8 cellular contexts compared by ENCODE assay signal in genomic region chr22:36194971-36195370, GRCh38. TPM values are rescaled to one million over a fixed set of nuclear protein-coding genes. Genes with fewer than 3 reads are reported as not detected.
DNase-seq lines count a peak whose midpoint lies in the region; ATAC-seq, FAIRE-seq and TF ChIP-seq lines count a peak whose summit lies in the region.

No MANE protein-coding gene starts in this region.

- in situ Hi-C loops in Panc1 (cut with HindIII; ENCODE audit: low pct_unique_long_range_greater_than_20kb, low sequenced_read_pairs): no loop called here

- CTCF ChIA-PET in Panc1 (lab: Charles Lee): interaction anchor here (0.6 to 0.8 kb wide), 3 partner anchors 18 to 588 kb away, joined by 3 to 11 read pairs (median 4); no protein-coding TSS in a partner anchor

- peak; percentile 87 for ATAC-seq in Panc1
- ATAC-seq in activated naive CD8-positive, alpha-beta T cell treated with anti-CD3 and anti-CD28 coated beads, Interleukin-2, amount 10 ng/mL, durations not matched to agents 7 days and 5 days (ENCODE audit: low read depth): peak; percentile 66
- ATAC-seq in HG03045 (IDR thresholded peaks at IDR 0.05; ENCODE audit: unreplicated experiment): no peak
- ATAC-seq in HG02623 (IDR thresholded peaks at IDR 0.05; ENCODE audit: unreplicated experiment): no peak

- H3K9me3 Mint-ChIP-seq in activated naive CD8-positive, alpha-beta T cell treated with anti-CD3 and anti-CD28 coated beads, Interleukin-2, amount 10 ng/mL, durations not matched to agents 7 days and 5 days: no peaks in the 10 kb centered on the region

- intact Hi-C loops in Panc1 (cut with micrococcal nuclease; ENCODE audit: unreplicated experiment): no loop called here
- intact Hi-C loops in prostate gland (cut with DNase I): loop anchor here (5.0 kb wide), 1 partner anchor 82 kb away; no protein-coding TSS in a partner anchor

- H3K27me3 Mint-ChIP-seq in activated naive CD8-positive, alpha-beta T cell treated with anti-CD3 and anti-CD28 coated beads, Interleukin-2, amount 10 ng/mL, durations not matched to agents 7 days and 5 days: no peaks in the 10 kb centered on the region

- BruUV-seq in Panc1 (replicated peaks; lab: Mats Ljungman, UMichigan): no TSS peak

- H3K36me3 Mint-ChIP-seq in activated naive CD8-positive, alpha-beta T cell treated with anti-CD3 and anti-CD28 coated beads, Interleukin-2, amount 10 ng/mL, durations not matched to agents 7 days and 5 days: peaks cover 13% of the 10 kb centered on the region

- H3K4me3 Mint-ChIP-seq in activated naive CD8-positive, alpha-beta T cell treated with anti-CD3 and anti-CD28 coated beads, Interleukin-2, amount 10 ng/mL, durations not matched to agents 7 days and 5 days: no peak overlapping the region

- H3K36me3 ChIP-seq in Panc1 (ENCODE audit: control insufficient read depth, insufficient read depth, low read length) (no peaks in the 10 kb centered on the region), cardiac muscle cell (no peaks in the 10 kb centered on the region), prostate gland (no peaks in the 10 kb centered on the region)

- peaks cover 33% of the 10 kb centered on the region for H3K4me1 Mint-ChIP-seq in activated naive CD8-positive, alpha-beta T cell treated with anti-CD3 and anti-CD28 coated beads, Interleukin-2, amount 10 ng/mL, durations not matched to agents 7 days and 5 days

- POLR2A ChIA-PET in Panc1 (lab: Charles Lee): no interaction called here
- POLR2A ChIA-PET in activated naive CD8-positive, alpha-beta T cell treated with anti-CD3 and anti-CD28 coated beads, Interleukin-2, amount 10 ng/mL, durations not matched to agents 7 days and 5 days (lab: Charles Lee): interaction anchor here (0.8 kb wide), 1 partner anchor 16 kb away, joined by 3 read pairs; no protein-coding TSS in a partner anchor

- peak; percentile 81 for FAIRE-seq in GM12891 (lab: Jason Lieb, UNC)

- H3K27ac ChIP-seq in Panc1 (ENCODE audit: low read length) (no peak overlapping the region), cardiac muscle cell (no peak overlapping the region), prostate gland (no peak overlapping the region)

- TF ChIP-seq POLR2A in GM12891 (IDR thresholded peaks at IDR 0.05; ENCODE audit: low read depth, low read length): no peak
- TF ChIP-seq POLR2A in prostate gland (IDR thresholded peaks at IDR 0.05): no peak

- no peak overlapping the region for H3K27ac Mint-ChIP-seq in activated naive CD8-positive, alpha-beta T cell treated with anti-CD3 and anti-CD28 coated beads, Interleukin-2, amount 10 ng/mL, durations not matched to agents 7 days and 5 days

- H3K9me3 ChIP-seq in Panc1 (ENCODE audit: control insufficient read depth, insufficient read depth, low read depth, low read length) (no peaks in the 10 kb centered on the region), cardiac muscle cell (ENCODE audit: low read depth) (no peaks in the 10 kb centered on the region), prostate gland (no peaks in the 10 kb centered on the region)

- WGBS in prostate gland: 56% methylated on average over 5 of the region's 5 CpGs

- H3K4me1 ChIP-seq in Panc1 (ENCODE audit: control insufficient read depth, insufficient read depth, low read length) (no peaks in the 10 kb centered on the region), cardiac muscle cell (ENCODE audit: low read depth) (peaks cover 16% of the 10 kb centered on the region), prostate gland (replicated peaks) (no peaks in the 10 kb centered on the region)

- H3K27me3 ChIP-seq in Panc1 (ENCODE audit: control insufficient read depth, insufficient read depth, low read length) (no peaks in the 10 kb centered on the region), cardiac muscle cell (no peaks in the 10 kb centered on the region), prostate gland (replicated peaks; ENCODE audit: insufficient read depth) (no peaks in the 10 kb centered on the region)

- TF ChIP-seq CTCF in Panc1 (IDR thresholded peaks at IDR 0.05): peak; percentile 82
- peak; percentile 88 for TF ChIP-seq CTCF in cardiac muscle cell (IDR thresholded peaks at IDR 0.05; ENCODE audit: low read depth, low read length)
- peak; percentile 46 to 84 (median 82) for TF ChIP-seq CTCF in prostate gland (IDR thresholded peaks at IDR 0.05)

- H3K4me3 ChIP-seq in Panc1 (ENCODE audit: low read depth in 2 of 2, low read length in 2 of 2): no peak overlapping the region
- H3K4me3 ChIP-seq in cardiac muscle cell: no peak overlapping the region
- no peak overlapping the region for H3K4me3 ChIP-seq in prostate gland

- DNase-seq in AG20443 (ENCODE audit: low spot score) (peak; percentile 72), GM12891 (ENCODE audit: insufficient read length, low spot score) (no peak), Panc1 (ENCODE audit: low read depth, low spot score) (peak; percentile 25), cardiac muscle cell (ENCODE audit: low read depth in 1 of 2, low spot score in 1 of 2) (peak; percentile 75 to 84), prostate gland (ENCODE audit: low spot score) (peak; percentile 49)
- peak; percentile 47 for DNase-seq in activated naive CD8-positive, alpha-beta T cell treated with anti-CD3 and anti-CD28 coated beads, Interleukin-2, amount 10 ng/mL, durations not matched to agents 7 days and 5 days

TF ChIP-seq in GM12891, 5 proteins besides CTCF, POLR2A, EP300 and RAD21:
- no peak for TF ChIP-seq PAX5 (IDR thresholded peaks at IDR 0.05; ENCODE audit: insufficient read depth, low read length, severe bottlenecking)
- no peak for TF ChIP-seq POU2F2 (IDR thresholded peaks at IDR 0.05; ENCODE audit: low read depth, low read length)
- no peak for TF ChIP-seq POLR2AphosphoS5 (IDR thresholded peaks at IDR 0.05; ENCODE audit: low read depth, low read length)
- no peak for TF ChIP-seq TAF1 (IDR thresholded peaks at IDR 0.05; ENCODE audit: low read depth, low read length)
- no peak for TF ChIP-seq SPI1 (IDR thresholded peaks at IDR 0.05; ENCODE audit: low read depth, low read length)

RNA-seq across cellular contexts. Expression of gene APOL4, which starts 6.6 kb away (rescaled TPM):
- polyA plus RNA-seq in GM12891 (2012; ENCODE audit: low read depth, missing spikeins): 0.14 TPM
- total RNA-seq in Panc1 (2021; ENCODE audit: unreplicated experiment): not detected
- polyA plus RNA-seq in Panc1 (2012; ENCODE audit: insufficient read length): not detected
- total RNA-seq in activated naive CD8-positive, alpha-beta T cell treated with anti-CD3 and anti-CD28 coated beads, Interleukin-2, amount 10 ng/mL, durations not matched to agents 7 days and 5 days: 1 to 10 TPM; 5.7 to 6.5 TPM
- 0.04 and 0.27 TPM in 2 replicates for total RNA-seq in cardiac muscle cell
- polyA plus RNA-seq in cardiac muscle cell: not detected in 2 replicates
- 10 to 100 TPM; 13.6 to 25.5 TPM for total RNA-seq in prostate gland

RNA-seq across cellular contexts. Expression of gene APOL3, which starts 34.4 kb away (rescaled TPM):
- polyA plus RNA-seq in GM12891 (2012; ENCODE audit: low read depth, missing spikeins): 18.0 TPM
- total RNA-seq in Panc1 (2021; ENCODE audit: unreplicated experiment) (3.2 TPM), cardiac muscle cell (not detected in 2 replicates), prostate gland (10 to 100 TPM; 18.8 to 32.2 TPM)
- polyA plus RNA-seq in Panc1 (2012; ENCODE audit: insufficient read length): 2.8 TPM
- total RNA-seq in activated naive CD8-positive, alpha-beta T cell treated with anti-CD3 and anti-CD28 coated beads, Interleukin-2, amount 10 ng/mL, durations not matched to agents 7 days and 5 days: 100 to 1,000 TPM; 146 to 159 TPM
- not detected in 2 replicates for polyA plus RNA-seq in cardiac muscle cell

RNA-seq across cellular contexts. Expression of gene APOL2, which starts 44.4 kb away (rescaled TPM):
- polyA plus RNA-seq in GM12891 (2012; ENCODE audit: low read depth, missing spikeins): 22.2 TPM
- total RNA-seq in Panc1 (2021; ENCODE audit: unreplicated experiment) (34.4 TPM), cardiac muscle cell (14.7 and 15.1 TPM in 2 replicates), prostate gland (10 to 100 TPM; 35.2 to 64.1 TPM)
- 24.6 TPM for polyA plus RNA-seq in Panc1 (2012; ENCODE audit: insufficient read length)
- total RNA-seq in activated naive CD8-positive, alpha-beta T cell treated with anti-CD3 and anti-CD28 coated beads, Interleukin-2, amount 10 ng/mL, durations not matched to agents 7 days and 5 days: 10 to 100 TPM; 77.8 to 85.0 TPM
- 8.7 and 10.8 TPM in 2 replicates for polyA plus RNA-seq in cardiac muscle cell

RNA-seq across cellular contexts. Expression of gene APOL1, which starts 58.0 kb away (rescaled TPM):
- polyA plus RNA-seq in GM12891 (2012; ENCODE audit: low read depth, missing spikeins): 46.5 TPM
- 16.0 TPM for total RNA-seq in Panc1 (2021; ENCODE audit: unreplicated experiment)
- 11.9 TPM for polyA plus RNA-seq in Panc1 (2012; ENCODE audit: insufficient read length)
- total RNA-seq in activated naive CD8-positive, alpha-beta T cell treated with anti-CD3 and anti-CD28 coated beads, Interleukin-2, amount 10 ng/mL, durations not matched to agents 7 days and 5 days: 10 to 100 TPM; 38.4 to 40.9 TPM
- 0.11 TPM in 1 of 2 replicates, not detected in the other for total RNA-seq in cardiac muscle cell
- 0.06 TPM in 1 of 2 replicates, not detected in the other for polyA plus RNA-seq in cardiac muscle cell
- total RNA-seq in prostate gland: 10 to 100 TPM; 19.6 to 22.9 TPM

Comparison
In these comparisons a context has a peak if more than half of its experiments do, and no peak if none do; other contexts are left out.
1. ATAC-seq: peak in Panc1 (single experiment) and activated naive CD8-positive, alpha-beta T cell treated with anti-CD3 and anti-CD28 coated beads, Interleukin-2, amount 10 ng/mL, durations not matched to agents 7 days and 5 days (single experiment); none in HG03045 (single experiment) and HG02623 (single experiment).
2. RNA of gene APOL3, which starts 34.4 kb away (total RNA-seq): 146 to 159 TPM in activated naive CD8-positive, alpha-beta T cell treated with anti-CD3 and anti-CD28 coated beads, Interleukin-2, amount 10 ng/mL, durations not matched to agents 7 days and 5 days; 18.8 to 32.2 TPM in prostate gland, 3.2 TPM in Panc1 (single experiment) and not detected in cardiac muscle cell; every median in the first group is over 4 times any median in the second.
3. Peak in every context shown above with its lines, with median percentiles within 50 percentile points of each other: CTCF ChIP-seq.